12 cellular contexts compared by ENCODE assay signal in genomic region chr20:63441136-63441776, GRCh38. TPM values are rescaled to one million over a fixed set of nuclear protein-coding genes. Genes with fewer than 3 reads are reported as not detected.
DNase-seq lines count a peak whose midpoint lies in the region; ATAC-seq lines count a peak whose summit lies in the region.
"Had no signal": no experiment of that assay in that cellular context is flagged by ENCODE, and none has a peak within 500 bp of the region (broad histone marks: within the 10 kb centered on the region; RNA-seq: fewer than 3 reads in every experiment).

No MANE protein-coding gene starts in this region.

- no peak overlapping the region for H3K27ac ChIP-seq in mesendoderm (ENCODE audit: low read depth, low read length)
- H3K27ac ChIP-seq: left lung had no signal

- H2BK120ac ChIP-seq in mesendoderm (ENCODE audit: low read depth, low read length) = no peak overlapping the region

- no peak overlapping the region for H2AK5ac ChIP-seq in mesendoderm (ENCODE audit: low read length)

- no peaks in the 10 kb centered on the region for H3K36me3 Mint-ChIP-seq in T-helper 1 cell treated with Interleukin-12 subunit alpha and Interleukin-12 subunit beta and Interleukin-4 antibody, amounts not matched to agents 30 μg/mL and 1 μg/mL, for 36 hours (ENCODE audit: low read depth)
- H3K36me3 Mint-ChIP-seq in activated T-helper 1 cell treated with anti-CD3 and anti-CD28 coated beads, Interleukin-12 subunit alpha, Interleukin-12 subunit beta, Interleukin-2, Interleukin-4 antibody, amounts not matched to agents 30 ng/mL and 10 ng/mL and 1 ng/mL, durations not matched to agents 14 hours and 24 hours and 36 hours (ENCODE audit: low read depth) = peaks cover 2% of the 10 kb centered on the region

- no CpG with 5 or more reads among the region's 15 CpGs for WGBS in mesendoderm (ENCODE audit: extremely low coverage, insufficient coverage, low lambda C conversion rate)

- H3K79me1 ChIP-seq in mesendoderm (ENCODE audit: low read length) = peaks cover 2% of the 10 kb centered on the region

- no peak overlapping the region for H4K5ac ChIP-seq in mesendoderm (ENCODE audit: low read length)

- peaks cover 6% of the 10 kb centered on the region for H3K27me3 Mint-ChIP-seq in T-helper 1 cell treated with Interleukin-12 subunit alpha and Interleukin-12 subunit beta and Interleukin-4 antibody, amounts not matched to agents 30 μg/mL and 1 μg/mL, for 36 hours (ENCODE audit: low read depth)
- H3K27me3 Mint-ChIP-seq in activated T-helper 1 cell treated with anti-CD3 and anti-CD28 coated beads, Interleukin-12 subunit alpha, Interleukin-12 subunit beta, Interleukin-2, Interleukin-4 antibody, amounts not matched to agents 30 ng/mL and 10 ng/mL and 1 ng/mL, durations not matched to agents 14 hours and 24 hours and 36 hours (ENCODE audit: insufficient read depth) = peaks cover 4% of the 10 kb centered on the region

- intact Hi-C loops in activated T-helper 1 cell treated with anti-CD3 and anti-CD28 coated beads, Interleukin-12 subunit alpha, Interleukin-12 subunit beta, Interleukin-2, Interleukin-4 antibody, amounts not matched to agents 30 ng/mL and 10 ng/mL and 1 ng/mL, durations not matched to agents 14 hours and 24 hours and 36 hours (cut with micrococcal nuclease) = no loop called here

- H3K9me3 Mint-ChIP-seq in T-helper 1 cell treated with Interleukin-12 subunit alpha and Interleukin-12 subunit beta and Interleukin-4 antibody, amounts not matched to agents 30 μg/mL and 1 μg/mL, for 36 hours = peaks cover 12% of the 10 kb centered on the region
- H3K9me3 Mint-ChIP-seq in activated T-helper 1 cell treated with anti-CD3 and anti-CD28 coated beads, Interleukin-12 subunit alpha, Interleukin-12 subunit beta, Interleukin-2, Interleukin-4 antibody, amounts not matched to agents 30 ng/mL and 10 ng/mL and 1 ng/mL, durations not matched to agents 14 hours and 24 hours and 36 hours = peaks cover 7% of the 10 kb centered on the region

- no peak overlapping the region for H3K9ac ChIP-seq in mesendoderm (ENCODE audit: low read length)

- no peaks in the 10 kb centered on the region for H3K27me3 ChIP-seq in mesendoderm (ENCODE audit: insufficient read depth, low read length, poor library complexity)

- no peak overlapping the region for H3K18ac ChIP-seq in mesendoderm (ENCODE audit: low read length)

- no peak overlapping the region for H4K8ac ChIP-seq in mesendoderm (ENCODE audit: low read depth, low read length)

- no peak overlapping the region for H3K56ac ChIP-seq in mesendoderm (ENCODE audit: low read length)

- peak overlapping the region; percentile 35 for H3K4me3 Mint-ChIP-seq in T-helper 1 cell treated with Interleukin-12 subunit alpha and Interleukin-12 subunit beta and Interleukin-4 antibody, amounts not matched to agents 30 μg/mL and 1 μg/mL, for 36 hours
- peak overlapping the region; percentile 66 for H3K4me3 Mint-ChIP-seq in activated T-helper 1 cell treated with anti-CD3 and anti-CD28 coated beads, Interleukin-12 subunit alpha, Interleukin-12 subunit beta, Interleukin-2, Interleukin-4 antibody, amounts not matched to agents 30 ng/mL and 10 ng/mL and 1 ng/mL, durations not matched to agents 14 hours and 24 hours and 36 hours

- no peak overlapping the region for H2BK5ac ChIP-seq in mesendoderm (ENCODE audit: low read length)

- no peak overlapping the region for H3K4me3 ChIP-seq in mesendoderm (ENCODE audit: low read length)
- H3K4me3 ChIP-seq: dorsolateral prefrontal cortex, left lung had no signal

- H2BK15ac ChIP-seq in mesendoderm (replicated peaks; ENCODE audit: low read depth) = no peak overlapping the region

- no peaks in the 10 kb centered on the region for H3K36me3 ChIP-seq in mesendoderm (ENCODE audit: control insufficient read depth, insufficient read depth, low read length)
- H3K36me3 ChIP-seq: left lung had no signal

- peak overlapping the region; percentile 62 for H3K27ac Mint-ChIP-seq in T-helper 1 cell treated with Interleukin-12 subunit alpha and Interleukin-12 subunit beta and Interleukin-4 antibody, amounts not matched to agents 30 μg/mL and 1 μg/mL, for 36 hours
- H3K27ac Mint-ChIP-seq in activated T-helper 1 cell treated with anti-CD3 and anti-CD28 coated beads, Interleukin-12 subunit alpha, Interleukin-12 subunit beta, Interleukin-2, Interleukin-4 antibody, amounts not matched to agents 30 ng/mL and 10 ng/mL and 1 ng/mL, durations not matched to agents 14 hours and 24 hours and 36 hours = no peak overlapping the region

- DNase-seq in T-helper 1 cell = no peak
- DNase-seq in activated T-helper 1 cell treated with anti-CD3 and anti-CD28 coated beads, Interleukin-12 subunit alpha, Interleukin-12 subunit beta, Interleukin-2, Interleukin-4 antibody, amounts not matched to agents 30 ng/mL and 10 ng/mL and 1 ng/mL, durations not matched to agents 14 hours and 24 hours and 36 hours (ENCODE audit: low spot score) = peak; percentile 17
- peak; percentile 3 to 11 for DNase-seq in stimulated activated CD8-positive, alpha-beta memory T cell treated with anti-CD3 and anti-CD28 coated beads, Interleukin-15, amount 100 ng/mL, for 4 hours (ENCODE audit: low read depth in 2 of 2)
- no peak for DNase-seq in mesendoderm
- DNase-seq: foreskin melanocyte, left lung, trophoblast cell had no signal

- H3K23ac ChIP-seq in mesendoderm (ENCODE audit: low read length) = no peak overlapping the region

- H3K79me2 ChIP-seq in mesendoderm (ENCODE audit: control insufficient read depth, insufficient read depth, low read length) = peaks cover 2% of the 10 kb centered on the region

- no peak overlapping the region for H3K4me2 ChIP-seq in mesendoderm (ENCODE audit: low read length)

- ATAC-seq in HG03432 (IDR thresholded peaks at IDR 0.05; ENCODE audit: unreplicated experiment) (peak; percentile 57), HG03520 (IDR thresholded peaks at IDR 0.05; ENCODE audit: unreplicated experiment) (no peak), GM19023 (IDR thresholded peaks at IDR 0.05; ENCODE audit: unreplicated experiment) (no peak)

- H3K4ac ChIP-seq in mesendoderm (ENCODE audit: low read depth, low read length) = no peak overlapping the region

- no peaks in the 10 kb centered on the region for H3K4me1 ChIP-seq in mesendoderm (ENCODE audit: control insufficient read depth, low read depth, low read length)
- H3K4me1 ChIP-seq: left lung had no signal

- H3K4me1 Mint-ChIP-seq in T-helper 1 cell treated with Interleukin-12 subunit alpha and Interleukin-12 subunit beta and Interleukin-4 antibody, amounts not matched to agents 30 μg/mL and 1 μg/mL, for 36 hours (ENCODE audit: low read depth) = peaks cover 9% of the 10 kb centered on the region
- peaks cover 16% of the 10 kb centered on the region for H3K4me1 Mint-ChIP-seq in activated T-helper 1 cell treated with anti-CD3 and anti-CD28 coated beads, Interleukin-12 subunit alpha, Interleukin-12 subunit beta, Interleukin-2, Interleukin-4 antibody, amounts not matched to agents 30 ng/mL and 10 ng/mL and 1 ng/mL, durations not matched to agents 14 hours and 24 hours and 36 hours (ENCODE audit: low read depth)

RNA-seq across cellular contexts. Expression of gene KCNQ2, which starts 31.2 kb away (rescaled TPM):
- not detected in 2 replicates for total RNA-seq in activated T-helper 1 cell treated with anti-CD3 and anti-CD28 coated beads, Interleukin-12 subunit alpha, Interleukin-12 subunit beta, Interleukin-2, Interleukin-4 antibody, amounts not matched to agents 30 ng/mL and 10 ng/mL and 1 ng/mL, durations not matched to agents 14 hours and 24 hours and 36 hours
- 20.9 TPM for polyA plus RNA-seq in mesendoderm (2013, experiment 1 of 2)
- polyA plus RNA-seq in mesendoderm (2013, experiment 2 of 2) = 20.4 TPM
- total RNA-seq: left lung had no signal

RNA-seq across cellular contexts. Expression of gene EEF1A2, which starts 57.6 kb away (rescaled TPM):
- total RNA-seq in activated T-helper 1 cell treated with anti-CD3 and anti-CD28 coated beads, Interleukin-12 subunit alpha, Interleukin-12 subunit beta, Interleukin-2, Interleukin-4 antibody, amounts not matched to agents 30 ng/mL and 10 ng/mL and 1 ng/mL, durations not matched to agents 14 hours and 24 hours and 36 hours = 0.80 and 1.1 TPM in 2 replicates
- 8.6 TPM for polyA plus RNA-seq in mesendoderm (2013, experiment 1 of 2)
- polyA plus RNA-seq in mesendoderm (2013, experiment 2 of 2) = 9.6 TPM

Comparison
In these comparisons a context has a peak if more than half of its experiments do, and no peak if none do; other contexts are left out.
1. DNase-seq: peak in activated T-helper 1 cell treated with anti-CD3 and anti-CD28 coated beads, Interleukin-12 subunit alpha, Interleukin-12 subunit beta, Interleukin-2, Interleukin-4 antibody, amounts not matched to agents 30 ng/mL and 10 ng/mL and 1 ng/mL, durations not matched to agents 14 hours and 24 hours and 36 hours (single experiment) and stimulated activated CD8-positive, alpha-beta memory T cell treated with anti-CD3 and anti-CD28 coated beads, Interleukin-15, amount 100 ng/mL, for 4 hours (2 of 2); none in T-helper 1 cell (0 of 5) and mesendoderm (single experiment).